Comparison of ENCODE assay signal across 8 cellular contexts in genomic region chr12:83015390-83016225, GRCh38.
DNase-seq lines count a peak whose midpoint lies in the region; ATAC-seq and TF ChIP-seq lines count a peak whose summit lies in the region.
"Had no signal": no experiment of that assay in that cellular context is flagged by ENCODE, and none has a peak within 500 bp of the region (broad histone marks: within the 10 kb centered on the region; RNA-seq: fewer than 3 reads in every experiment).

No MANE protein-coding gene starts in this region.

- peak overlapping the region; percentile 22 for H3K4me3 ChIP-seq in astrocyte of the spinal cord (ENCODE audit: low read depth, low read length)
- peak overlapping the region; percentile 53 for H3K4me3 ChIP-seq in thoracic aorta

- no peaks in the 10 kb centered on the region for H3K27me3 ChIP-seq in thoracic aorta (replicated peaks; ENCODE audit: insufficient read depth)

- H3K4me1 ChIP-seq in thoracic aorta (ENCODE audit: control insufficient read depth in 1 of 2, low read depth in 2 of 2) = no peaks in the 10 kb centered on the region

- H3K27ac Mint-ChIP-seq in HFFc6 = no peak overlapping the region

- no peaks in the 10 kb centered on the region for H3K36me3 ChIP-seq in thoracic aorta

- no peak for TF ChIP-seq CTCF in HFFc6 (IDR thresholded peaks at IDR 0.05)
- no peak for TF ChIP-seq CTCF in astrocyte of the spinal cord (IDR thresholded peaks at IDR 0.05; ENCODE audit: low read depth, low read length)
- TF ChIP-seq CTCF in thoracic aorta (IDR thresholded peaks at IDR 0.05) = no peak

- DNase-seq in HFFc6 = peak; percentile 1
- peak; percentile 40 for DNase-seq in astrocyte of the spinal cord (ENCODE audit: low read depth, low spot score)
- DNase-seq in iris pigment epithelial cell (ENCODE audit: low read depth) = peak; percentile 41
- DNase-seq in thoracic aorta (ENCODE audit: low spot score) = no peak
- no peak for DNase-seq in cerebellar nuclear complex (lab: John Stamatoyannopoulos, UW)
- DNase-seq: stimulated activated CD4-positive, alpha-beta T cell treated with anti-CD3 and anti-CD28 coated beads, Interleukin-4, amount 100 ng/mL, for 24 hours had no signal

- H3K36me3 Mint-ChIP-seq in HFFc6 (ENCODE audit: low read depth) = no peaks in the 10 kb centered on the region; the same call in 1 of the 2 replicates

- no peaks in the 10 kb centered on the region for H3K9me3 ChIP-seq in thoracic aorta

- in situ Hi-C loops in astrocyte of the spinal cord (cut with HindIII; ENCODE audit: low sequenced_read_pairs) = no loop called here

- H3K4me1 Mint-ChIP-seq in HFFc6 (ENCODE audit: low read depth) = peaks cover 8% of the 10 kb centered on the region; the same call in 1 of the 2 replicates

- peaks cover 26% of the 10 kb centered on the region for H3K9me3 Mint-ChIP-seq in HFFc6

- H3K27ac ChIP-seq in thoracic aorta = no peak overlapping the region

- no peaks in the 10 kb centered on the region; the same call in 1 of the 2 replicates for H3K27me3 Mint-ChIP-seq in HFFc6 (ENCODE audit: insufficient read depth)

- ATAC-seq in thoracic aorta (ENCODE audit: insufficient number of reproducible peaks, low FRiP score, low read depth) = no peak
- no peak for ATAC-seq in GM19397 (IDR thresholded peaks at IDR 0.05; ENCODE audit: unreplicated experiment)
- ATAC-seq in GM18858 (IDR thresholded peaks at IDR 0.05; ENCODE audit: unreplicated experiment) = no peak

- peak overlapping the region; percentile 71; the same call in 1 of the 2 replicates for H3K4me3 Mint-ChIP-seq in HFFc6

Comparison
In these comparisons a context has a peak if more than half of its experiments do, and no peak if none do; other contexts are left out.
1. DNase-seq: peak in HFFc6 (single experiment), astrocyte of the spinal cord (single experiment) and iris pigment epithelial cell (single experiment); none in thoracic aorta (single experiment) and cerebellar nuclear complex (0 of 2).